Comparison of ENCODE assay signal across 17 cellular contexts in genomic region chr10:67924136-67924535, GRCh38. TPM values are rescaled to one million over a fixed set of nuclear protein-coding genes. Genes with fewer than 3 reads are reported as not detected.
A peak's percentile ranks its signal among the peaks of the same experiment; 100 is the strongest.
DNase-seq lines count a peak whose midpoint lies in the region; ATAC-seq, FAIRE-seq and TF ChIP-seq lines count a peak whose summit lies in the region.
"Had no signal": no experiment of that assay in that cellular context is flagged by ENCODE, and none has a peak within 500 bp of the region (broad histone marks: within the 10 kb centered on the region; RNA-seq: fewer than 3 reads in every experiment).

No MANE protein-coding gene starts in this region.

- no TSS peak for BruUV-seq in endothelial cell of umbilical vein (replicated peaks; lab: Mats Ljungman, UMichigan)

- H3K9me1 ChIP-seq in endothelial cell of umbilical vein (replicated peaks; ENCODE audit: control insufficient read depth, extremely low read depth, insufficient read depth, low read length): no peaks in the 10 kb centered on the region

- no peaks in the 10 kb centered on the region for H3K4me1 Mint-ChIP-seq in activated T-cell treated with anti-CD3 and anti-CD28 coated beads, Interleukin-2, amount 50 U/mL, for 72 hours (ENCODE audit: low read depth)
- peaks cover 1% of the 10 kb centered on the region for H3K4me1 Mint-ChIP-seq in activated T-cell treated with anti-CD3 and anti-CD28 coated beads, Interleukin-2, amount 50 U/mL, for 24 hours (ENCODE audit: low read depth)
- no peaks in the 10 kb centered on the region for H3K4me1 Mint-ChIP-seq in glutamatergic neuron (ENCODE audit: low read depth, unreplicated experiment)
- H3K4me1 Mint-ChIP-seq: B cell, GM23338, IgD-negative memory B cell had no signal

- H3K9ac ChIP-seq in endothelial cell of umbilical vein (replicated peaks; ENCODE audit: extremely low read depth, insufficient read depth, low read length): no peak overlapping the region

- H3K4me2 ChIP-seq in endothelial cell of umbilical vein (ENCODE audit: insufficient read depth, low read length): no peak overlapping the region
- H3K4me2 ChIP-seq: GM23338 had no signal

- DNase-seq in activated T-cell treated with anti-CD3 and anti-CD28 coated beads, Interleukin-2, amount 50 U/mL, for 72 hours: no peak
- DNase-seq in activated T-cell treated with anti-CD3 and anti-CD28 coated beads, Interleukin-2, amount 50 U/mL, for 24 hours: no peak
- DNase-seq in NCI-H69 (lab: John Stamatoyannopoulos, UW) (peak; percentile 27), endothelial cell of umbilical vein (ENCODE audit: low read depth, low spot score) (no peak), urothelium cell line (ENCODE audit: low spot score) (no peak), NCI-H1105 treated with DMSO at 0.1 percent for 48 hours (lab: John Stamatoyannopoulos, UW) (no peak), glutamatergic neuron (no peak)
- no peak for DNase-seq in effector memory CD4-positive, alpha-beta T cell
- DNase-seq: C1 segment of cervical spinal cord; Calu3; CD4-positive, alpha-beta T cell; DND-41; GDM1; H7 had no signal

- peak overlapping the region; percentile 33 for H3K27ac Mint-ChIP-seq in activated T-cell treated with anti-CD3 and anti-CD28 coated beads, Interleukin-2, amount 50 U/mL, for 72 hours
- no peak overlapping the region for H3K27ac Mint-ChIP-seq in activated T-cell treated with anti-CD3 and anti-CD28 coated beads, Interleukin-2, amount 50 U/mL, for 24 hours
- H3K27ac Mint-ChIP-seq in glutamatergic neuron (ENCODE audit: unreplicated experiment): no peak overlapping the region
- H3K27ac Mint-ChIP-seq: B cell; CD4-positive, alpha-beta T cell; GM23338 had no signal

- no peaks in the 10 kb centered on the region for H3K79me2 ChIP-seq in endothelial cell of umbilical vein (ENCODE audit: control insufficient read depth, insufficient read depth, low read length)

- intact Hi-C loops in endothelial cell of umbilical vein (cut with micrococcal nuclease): no loop called here

- H3K4me3 ChIP-seq in endothelial cell of umbilical vein (replicated peaks in 1 of 3; ENCODE audit: insufficient read depth in 1 of 3, low read depth in 1 of 3, low read length in 3 of 3): no peak overlapping the region
- no peak overlapping the region for H3K4me3 ChIP-seq in effector memory CD4-positive, alpha-beta T cell (ENCODE audit: insufficient read depth, low read depth, low read length, poor library complexity, severe bottlenecking)
- H3K4me3 ChIP-seq: GM23338 had no signal

- H4K20me1 ChIP-seq in endothelial cell of umbilical vein (replicated peaks; ENCODE audit: control insufficient read depth, extremely low read depth, insufficient read depth, low read length): no peaks in the 10 kb centered on the region

- H3K27me3 Mint-ChIP-seq in activated T-cell treated with anti-CD3 and anti-CD28 coated beads, Interleukin-2, amount 50 U/mL, for 72 hours (ENCODE audit: low read depth): no peaks in the 10 kb centered on the region
- H3K27me3 Mint-ChIP-seq in activated T-cell treated with anti-CD3 and anti-CD28 coated beads, Interleukin-2, amount 50 U/mL, for 24 hours: no peaks in the 10 kb centered on the region
- H3K27me3 Mint-ChIP-seq in glutamatergic neuron (ENCODE audit: unreplicated experiment): peaks cover 2% of the 10 kb centered on the region
- H3K27me3 Mint-ChIP-seq: B cell; CD4-positive, alpha-beta T cell; IgD-negative memory B cell had no signal

- no peak for TF ChIP-seq POLR2A in endothelial cell of umbilical vein (IDR thresholded peaks at IDR 0.05; ENCODE audit: low read depth, low read length)

- no peak overlapping the region for H2AFZ ChIP-seq in endothelial cell of umbilical vein (ENCODE audit: low read depth, low read length)
- H2AFZ ChIP-seq: GM23338 had no signal

- dilution Hi-C loops in endothelial cell of umbilical vein (cut with MboI; ENCODE audit: extremely low pct_ligation_motif_present, low sequenced_read_pairs): loop anchor here (25.0 kb wide), 1 partner anchor 113 kb away; no protein-coding TSS in a partner anchor

- H3K27me3 ChIP-seq in endothelial cell of umbilical vein (ENCODE audit: control insufficient read depth in 2 of 2, insufficient read depth in 2 of 2, low read length in 2 of 2): no peaks in the 10 kb centered on the region
- no peaks in the 10 kb centered on the region for H3K27me3 ChIP-seq in effector memory CD4-positive, alpha-beta T cell (replicated peaks; ENCODE audit: control insufficient read depth, insufficient read depth, low read length, poor library complexity, severe bottlenecking)

- no peaks in the 10 kb centered on the region for H3K9me3 Mint-ChIP-seq in activated T-cell treated with anti-CD3 and anti-CD28 coated beads, Interleukin-2, amount 50 U/mL, for 72 hours
- no peaks in the 10 kb centered on the region for H3K9me3 Mint-ChIP-seq in activated T-cell treated with anti-CD3 and anti-CD28 coated beads, Interleukin-2, amount 50 U/mL, for 24 hours
- no peaks in the 10 kb centered on the region for H3K9me3 Mint-ChIP-seq in glutamatergic neuron (ENCODE audit: unreplicated experiment)
- H3K9me3 Mint-ChIP-seq: CD4-positive, alpha-beta T cell; GM23338; IgD-negative memory B cell had no signal

- TF ChIP-seq CTCF in endothelial cell of umbilical vein (IDR thresholded peaks at IDR 0.05; ENCODE audit: extremely low read depth in 1 of 2, insufficient read depth in 1 of 2, low read depth in 1 of 2, low read length in 2 of 2): no peak
- TF ChIP-seq CTCF in glutamatergic neuron (IDR thresholded peaks at IDR 0.05; ENCODE audit: partially characterized antibody, unreplicated experiment): no peak

- peaks cover 1 to 3% of the 10 kb centered on the region in 2 donors for H3K36me3 Mint-ChIP-seq in activated T-cell treated with anti-CD3 and anti-CD28 coated beads, Interleukin-2, amount 50 U/mL, for 72 hours (ENCODE audit: insufficient read depth in 2 of 2)
- H3K36me3 Mint-ChIP-seq in activated T-cell treated with anti-CD3 and anti-CD28 coated beads, Interleukin-2, amount 50 U/mL, for 24 hours (ENCODE audit: low read depth): peaks cover 68% of the 10 kb centered on the region
- H3K36me3 Mint-ChIP-seq in glutamatergic neuron (ENCODE audit: unreplicated experiment): no peaks in the 10 kb centered on the region

- H3K36me3 ChIP-seq in endothelial cell of umbilical vein (ENCODE audit: control insufficient read depth in 2 of 2, extremely low read depth in 1 of 2, insufficient read depth in 2 of 2, low read length in 2 of 2): peaks cover 0 to 2% of the 10 kb centered on the region in 2 experiments
- H3K36me3 ChIP-seq in effector memory CD4-positive, alpha-beta T cell (ENCODE audit: control insufficient read depth, insufficient read depth, low read length): peaks cover 36% of the 10 kb centered on the region

- FAIRE-seq in endothelial cell of umbilical vein (lab: Jason Lieb, UNC) (peak; percentile 28), urothelium cell line (lab: Jason Lieb, UNC) (peak; percentile 50)

- no peaks in the 10 kb centered on the region for H3K9me3 ChIP-seq in endothelial cell of umbilical vein (replicated peaks; ENCODE audit: control insufficient read depth, insufficient read depth, low read length)
- H3K9me3 ChIP-seq in effector memory CD4-positive, alpha-beta T cell (ENCODE audit: control insufficient read depth, low read length): no peaks in the 10 kb centered on the region

- CTCF ChIA-PET in endothelial cell of umbilical vein (lab: Charles Lee): no interaction called here

- POLR2A ChIA-PET in endothelial cell of umbilical vein (lab: Charles Lee): no interaction called here

- no peak for ATAC-seq in activated T-cell treated with anti-CD3 and anti-CD28 coated beads, Interleukin-2, amount 50 U/mL, for 72 hours (replicated peaks in 1 of 2)
- ATAC-seq: GM23338 had no signal

- no peaks in the 10 kb centered on the region for H3K4me1 ChIP-seq in endothelial cell of umbilical vein (ENCODE audit: control insufficient read depth, extremely low read depth, insufficient read depth, low read length)
- no peaks in the 10 kb centered on the region for H3K4me1 ChIP-seq in effector memory CD4-positive, alpha-beta T cell (ENCODE audit: control insufficient read depth, insufficient read depth, low read length, poor library complexity, severe bottlenecking)

- no peak overlapping the region for H3K27ac ChIP-seq in endothelial cell of umbilical vein (ENCODE audit: insufficient read depth, low read depth, low read length)
- H3K27ac ChIP-seq in effector memory CD4-positive, alpha-beta T cell (ENCODE audit: insufficient read depth, low read length, poor library complexity, severe bottlenecking): no peak overlapping the region

- no peak overlapping the region for H3K4me3 Mint-ChIP-seq in activated T-cell treated with anti-CD3 and anti-CD28 coated beads, Interleukin-2, amount 50 U/mL, for 72 hours
- H3K4me3 Mint-ChIP-seq in activated T-cell treated with anti-CD3 and anti-CD28 coated beads, Interleukin-2, amount 50 U/mL, for 24 hours: no peak overlapping the region
- H3K4me3 Mint-ChIP-seq in glutamatergic neuron (ENCODE audit: unreplicated experiment): no peak overlapping the region
- H3K4me3 Mint-ChIP-seq: B cell; CD4-positive, alpha-beta T cell; GM23338; IgD-negative memory B cell had no signal

TF ChIP-seq in endothelial cell of umbilical vein, 7 proteins besides CTCF, POLR2A, EP300 and RAD21:
- TF ChIP-seq MAX (IDR thresholded peaks at IDR 0.05; ENCODE audit: insufficient read depth, insufficient read length): no peak
- TF ChIP-seq GATA2 (IDR thresholded peaks at IDR 0.05; ENCODE audit: insufficient read depth, insufficient read length, low read depth, low read length): no peak
- no peak for TF ChIP-seq JUN (IDR thresholded peaks at IDR 0.05; ENCODE audit: borderline replicate concordance, insufficient read depth, insufficient read length, low read depth)

RNA-seq across cellular contexts. Expression of gene SIRT1, which starts 39.7 kb away (rescaled TPM):
- total RNA-seq in activated T-cell treated with anti-CD3 and anti-CD28 coated beads, Interleukin-2, amount 50 U/mL, for 72 hours: 10 to 100 TPM; 42.6 to 46.6 TPM
- total RNA-seq in endothelial cell of umbilical vein (14.8 and 15.1 TPM in 2 replicates), glutamatergic neuron (ENCODE audit: unreplicated experiment) (33.5 TPM)
- polyA plus RNA-seq in endothelial cell of umbilical vein: 2.5 and 3.7 TPM in 2 replicates
- polyA plus RNA-seq in endothelial cell of umbilical vein (2011; cell fraction: cytosol; rRNA removed): 4.7 and 5.3 TPM in 2 replicates
- 8.8 and 11.2 TPM in 2 replicates for polyA plus RNA-seq in endothelial cell of umbilical vein (2011; cell fraction: nucleus; rRNA removed)
- 9.3 and 10.8 TPM in 2 replicates for polyA plus RNA-seq in endothelial cell of umbilical vein (2012)
- polyA minus RNA-seq in endothelial cell of umbilical vein: 3.8 TPM in 2 replicates
- 18.8 TPM for polyA minus RNA-seq in endothelial cell of umbilical vein (2011; cell fraction: cytosol; rRNA and poly(A)+ RNA removed)
- 9.1 and 12.4 TPM in 2 replicates for polyA minus RNA-seq in endothelial cell of umbilical vein (2011; cell fraction: nucleus; rRNA and poly(A)+ RNA removed)
